26 cellular contexts compared by ENCODE assay signal in genomic region chr2:238742066-238742465, GRCh38.
"Had no signal": no experiment of that assay in that cellular context is flagged by ENCODE, and none has a peak within 500 bp of the region (broad histone marks: within the 10 kb centered on the region; RNA-seq: fewer than 3 reads in every experiment).

No MANE protein-coding gene starts in this region.

- DNase-seq: activated CD4-positive, alpha-beta T cell treated with anti-CD3 and anti-CD28 coated beads for 1 hour; activated CD4-positive, alpha-beta T cell treated with anti-CD3 and anti-CD28 coated beads, Interleukin-2, amount 10 ng/mL, durations not matched to agents 7 days and 5 days; activated CD4-positive, alpha-beta T cell treated with anti-CD3 and anti-CD28 coated beads, Interleukin-2, amount 50 U/mL, for 48 hours; activated CD4-positive, CD25-positive, alpha-beta regulatory T cell; activated CD8-positive, alpha-beta T cell treated with anti-CD3 and anti-CD28 coated beads, Interleukin-2, amount 10 ng/mL, durations not matched to agents 7 days and 5 days; activated gamma-delta T cell; activated naive CD4-positive, alpha-beta T cell treated with Interleukin-2 at 50 U/mL for 16 hours; activated naive CD8-positive, alpha-beta T cell treated with anti-CD3 and anti-CD28 coated beads, Interleukin-2, amount 10 ng/mL, durations not matched to agents 7 days and 5 days; activated T-cell treated with anti-CD3 and anti-CD28 coated beads, Interleukin-2, amount 50 U/mL, for 24 hours; brain microvascular endothelial cell; MM.1S; NCI-H1105; NCI-H1417 treated with DMSO at 0.1 percent for 48 hours; NCI-H187 treated with DMSO at 0.1 percent for 48 hours; NCI-H2081; NCI-H2171 treated with DMSO at 0.1 percent for 48 hours; NCI-H2227 treated with DMSO at 0.1 percent for 48 hours; NCI-H446; NCI-H524 treated with DMSO at 0.1 percent for 48 hours; SHP77; SJCRH30; T1000; WERI-Rb-1 had no signal

- H3K36me3 ChIP-seq: brain microvascular endothelial cell, cardiac muscle cell, SJCRH30, WERI-Rb-1 had no signal

- H3K4me3 ChIP-seq: cardiac muscle cell, SJCRH30, SK-N-MC had no signal

- ATAC-seq: activated CD8-positive, alpha-beta T cell treated with anti-CD3 and anti-CD28 coated beads, Interleukin-2, amount 10 ng/mL, durations not matched to agents 7 days and 5 days; Panc1 had no signal

- H3K27ac ChIP-seq: brain microvascular endothelial cell, cardiac muscle cell, SJCRH30, SK-N-MC, WERI-Rb-1 had no signal

- H3K4me1 ChIP-seq: SJCRH30 had no signal

- H3K27me3 ChIP-seq: brain microvascular endothelial cell, cardiac muscle cell had no signal
